1 cellular context compared by ENCODE assay signal in the genomic region with DNA sequence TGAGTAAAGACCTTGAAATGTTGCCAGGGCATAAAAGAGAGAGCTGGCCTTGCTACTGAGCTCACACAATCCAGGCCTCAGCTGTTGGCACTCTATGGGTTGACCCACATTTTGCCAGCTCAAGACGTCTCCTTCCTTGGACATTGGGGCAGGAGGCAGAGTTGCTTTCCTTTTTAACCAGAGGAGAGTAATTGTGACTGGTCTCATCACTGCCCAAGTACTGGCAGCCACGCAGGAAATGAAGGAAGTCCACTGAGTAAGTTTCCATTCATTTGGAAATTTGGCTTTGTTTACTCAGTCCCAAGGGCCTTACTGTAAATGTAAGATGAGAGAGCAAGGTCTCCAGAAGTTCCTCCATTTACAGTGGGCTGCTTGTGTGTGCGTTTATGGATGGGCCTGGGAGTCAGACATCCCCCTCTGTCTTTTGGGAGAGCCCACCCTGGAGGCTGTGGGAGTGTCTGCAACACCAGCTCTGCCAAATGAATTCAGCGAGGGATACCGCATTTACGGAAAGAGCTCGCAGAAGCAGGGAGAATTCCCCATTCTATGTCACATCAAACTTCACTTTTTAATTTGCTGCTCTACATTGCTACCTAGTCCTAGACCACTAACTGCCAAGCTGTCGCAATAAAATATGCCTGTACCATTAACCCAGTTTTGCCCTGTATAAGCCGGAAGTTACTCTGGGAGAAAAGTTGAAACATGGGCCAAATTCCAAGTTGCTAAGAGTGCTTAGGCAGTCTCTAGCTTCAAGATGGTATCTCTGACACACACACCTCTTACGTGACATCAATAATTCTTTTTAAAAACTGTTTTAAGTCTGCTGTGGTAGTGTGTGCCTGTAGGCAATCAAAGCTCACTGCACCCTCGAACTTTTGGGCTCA.
TF ChIP-seq lines count a peak whose summit lies in the region.

No MANE protein-coding gene starts in this region.

TF ChIP-seq in GM23338, 12 proteins besides CTCF, POLR2A, EP300 and RAD21 (continued from another document):
- TF ChIP-seq, protein P1, sequence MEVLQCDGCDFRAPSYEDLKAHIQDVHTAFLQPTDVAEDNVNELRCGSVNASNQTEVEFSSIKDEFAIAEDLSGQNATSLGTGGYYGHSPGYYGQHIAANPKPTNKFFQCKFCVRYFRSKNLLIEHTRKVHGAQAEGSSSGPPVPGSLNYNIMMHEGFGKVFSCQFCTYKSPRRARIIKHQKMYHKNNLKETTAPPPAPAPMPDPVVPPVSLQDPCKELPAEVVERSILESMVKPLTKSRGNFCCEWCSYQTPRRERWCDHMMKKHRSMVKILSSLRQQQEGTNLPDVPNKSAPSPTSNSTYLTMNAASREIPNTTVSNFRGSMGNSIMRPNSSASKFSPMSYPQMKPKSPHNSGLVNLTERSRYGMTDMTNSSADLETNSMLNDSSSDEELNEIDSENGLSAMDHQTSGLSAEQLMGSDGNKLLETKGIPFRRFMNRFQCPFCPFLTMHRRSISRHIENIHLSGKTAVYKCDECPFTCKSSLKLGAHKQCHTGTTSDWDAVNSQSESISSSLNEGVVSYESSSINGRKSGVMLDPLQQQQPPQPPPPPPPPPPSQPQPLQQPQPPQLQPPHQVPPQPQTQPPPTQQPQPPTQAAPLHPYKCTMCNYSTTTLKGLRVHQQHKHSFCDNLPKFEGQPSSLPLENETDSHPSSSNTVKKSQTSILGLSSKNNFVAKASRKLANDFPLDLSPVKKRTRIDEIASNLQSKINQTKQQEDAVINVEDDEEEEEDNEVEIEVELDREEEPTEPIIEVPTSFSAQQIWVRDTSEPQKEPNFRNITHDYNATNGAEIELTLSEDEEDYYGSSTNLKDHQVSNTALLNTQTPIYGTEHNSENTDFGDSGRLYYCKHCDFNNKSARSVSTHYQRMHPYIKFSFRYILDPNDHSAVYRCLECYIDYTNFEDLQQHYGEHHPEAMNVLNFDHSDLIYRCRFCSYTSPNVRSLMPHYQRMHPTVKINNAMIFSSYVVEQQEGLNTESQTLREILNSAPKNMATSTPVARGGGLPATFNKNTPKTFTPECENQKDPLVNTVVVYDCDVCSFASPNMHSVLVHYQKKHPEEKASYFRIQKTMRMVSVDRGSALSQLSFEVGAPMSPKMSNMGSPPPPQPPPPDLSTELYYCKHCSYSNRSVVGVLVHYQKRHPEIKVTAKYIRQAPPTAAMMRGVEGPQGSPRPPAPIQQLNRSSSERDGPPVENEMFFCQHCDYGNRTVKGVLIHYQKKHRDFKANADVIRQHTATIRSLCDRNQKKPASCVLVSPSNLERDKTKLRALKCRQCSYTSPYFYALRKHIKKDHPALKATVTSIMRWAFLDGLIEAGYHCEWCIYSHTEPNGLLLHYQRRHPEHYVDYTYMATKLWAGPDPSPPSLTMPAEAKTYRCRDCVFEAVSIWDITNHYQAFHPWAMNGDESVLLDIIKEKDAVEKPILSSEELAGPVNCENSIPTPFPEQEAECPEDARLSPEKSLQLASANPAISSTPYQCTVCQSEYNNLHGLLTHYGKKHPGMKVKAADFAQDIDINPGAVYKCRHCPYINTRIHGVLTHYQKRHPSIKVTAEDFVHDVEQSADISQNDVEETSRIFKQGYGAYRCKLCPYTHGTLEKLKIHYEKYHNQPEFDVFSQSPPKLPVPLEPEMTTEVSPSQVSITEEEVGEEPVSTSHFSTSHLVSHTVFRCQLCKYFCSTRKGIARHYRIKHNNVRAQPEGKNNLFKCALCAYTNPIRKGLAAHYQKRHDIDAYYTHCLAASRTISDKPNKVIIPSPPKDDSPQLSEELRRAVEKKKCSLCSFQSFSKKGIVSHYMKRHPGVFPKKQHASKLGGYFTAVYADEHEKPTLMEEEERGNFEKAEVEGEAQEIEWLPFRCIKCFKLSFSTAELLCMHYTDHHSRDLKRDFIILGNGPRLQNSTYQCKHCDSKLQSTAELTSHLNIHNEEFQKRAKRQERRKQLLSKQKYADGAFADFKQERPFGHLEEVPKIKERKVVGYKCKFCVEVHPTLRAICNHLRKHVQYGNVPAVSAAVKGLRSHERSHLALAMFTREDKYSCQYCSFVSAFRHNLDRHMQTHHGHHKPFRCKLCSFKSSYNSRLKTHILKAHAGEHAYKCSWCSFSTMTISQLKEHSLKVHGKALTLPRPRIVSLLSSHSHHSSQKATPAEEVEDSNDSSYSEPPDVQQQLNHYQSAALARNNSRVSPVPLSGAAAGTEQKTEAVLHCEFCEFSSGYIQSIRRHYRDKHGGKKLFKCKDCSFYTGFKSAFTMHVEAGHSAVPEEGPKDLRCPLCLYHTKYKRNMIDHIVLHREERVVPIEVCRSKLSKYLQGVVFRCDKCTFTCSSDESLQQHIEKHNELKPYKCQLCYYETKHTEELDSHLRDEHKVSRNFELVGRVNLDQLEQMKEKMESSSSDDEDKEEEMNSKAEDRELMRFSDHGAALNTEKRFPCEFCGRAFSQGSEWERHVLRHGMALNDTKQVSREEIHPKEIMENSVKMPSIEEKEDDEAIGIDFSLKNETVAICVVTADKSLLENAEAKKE (CRISPR knock-in tag; IDR thresholded peaks at IDR 0.05), result no peak; the same call in 1 of the 2 replicates
- 0 out of 2 replicates have a peak, but pooled peaks have one; percentile 16 for TF ChIP-seq ETS1 (IDR thresholded peaks at IDR 0.05)
- TF ChIP-seq EZH2 (IDR thresholded peaks at IDR 0.05; ENCODE audit: low read depth, unreplicated experiment), result no peak
